7 cellular contexts compared by ENCODE assay signal in genomic region chr12:46383654-46384450, GRCh38. TPM values are rescaled to one million over a fixed set of nuclear protein-coding genes. Genes with fewer than 3 reads are reported as not detected.
A peak's percentile ranks its signal among the peaks of the same experiment; 100 is the strongest.
DNase-seq lines count a peak whose midpoint lies in the region; ATAC-seq and TF ChIP-seq lines count a peak whose summit lies in the region.

No MANE protein-coding gene starts in this region.

- H3K4me3 ChIP-seq in left lung = peak overlapping the region; percentile 55 to 66

- no peaks in the 10 kb centered on the region for H3K36me3 ChIP-seq in left lung

- peak overlapping the region; percentile 99 to 100 for H3K27ac ChIP-seq in left lung

- H3K4me1 ChIP-seq in left lung = peaks cover 44 to 54% of the 10 kb centered on the region in 2 donors

- peak; percentile 71 for TF ChIP-seq POLR2A in GM15510 (IDR thresholded peaks at IDR 0.05; ENCODE audit: borderline replicate concordance, extremely low read depth, insufficient read length)

- no peaks in the 10 kb centered on the region for H3K9me3 ChIP-seq in left lung

- no peaks in the 10 kb centered on the region for H3K27me3 ChIP-seq in left lung

- TF ChIP-seq CTCF in left lung (IDR thresholded peaks at IDR 0.05) = peak in 1 of 2 donors; percentile 24

- DNase-seq in NCI-H146 (lab: John Stamatoyannopoulos, UW) (peak; percentile 66), cerebellar nuclear complex (lab: John Stamatoyannopoulos, UW) (peak; percentile 41 to 60), left lung (peak; percentile 94 to 96)
- peak; percentile 74 to 75 for DNase-seq in stimulated activated CD4-positive, alpha-beta T cell treated with anti-CD3 and anti-CD28 coated beads, Interleukin-2, amount 100 ng/mL, for 24 hours

- ATAC-seq in HG02610 (IDR thresholded peaks at IDR 0.05; ENCODE audit: unreplicated experiment) (peak; percentile 29), left lung (peak; percentile 84)
- peak; percentile 61 to 65 for ATAC-seq in activated CD4-positive, CD25-positive, alpha-beta regulatory T cell treated with anti-CD3 and anti-CD28 coated beads, Interleukin-2, amount 50 U/mL, for 24 hours

- intact Hi-C loops in left lung (cut with DNase I) = no loop called here

RNA-seq across cellular contexts. Expression of gene SLC38A2, which starts 11.3 kb away (rescaled TPM):
- 100 to 1,000 TPM; 209 to 270 TPM for total RNA-seq in left lung

Comparison
In these comparisons a context has a peak if more than half of its experiments do, and no peak if none do; other contexts are left out.
1. Peak in every context shown above with its lines: DNase-seq, ATAC-seq, H3K4me3 ChIP-seq and H3K27ac ChIP-seq.
2. ATAC-seq: peak in every context shown above with its lines; median percentile 84 in left lung; 63 in activated CD4-positive, CD25-positive, alpha-beta regulatory T cell treated with anti-CD3 and anti-CD28 coated beads, Interleukin-2, amount 50 U/mL, for 24 hours; 29 in HG02610.